ENCODE assay signal across 13 cellular contexts in the genomic region with DNA sequence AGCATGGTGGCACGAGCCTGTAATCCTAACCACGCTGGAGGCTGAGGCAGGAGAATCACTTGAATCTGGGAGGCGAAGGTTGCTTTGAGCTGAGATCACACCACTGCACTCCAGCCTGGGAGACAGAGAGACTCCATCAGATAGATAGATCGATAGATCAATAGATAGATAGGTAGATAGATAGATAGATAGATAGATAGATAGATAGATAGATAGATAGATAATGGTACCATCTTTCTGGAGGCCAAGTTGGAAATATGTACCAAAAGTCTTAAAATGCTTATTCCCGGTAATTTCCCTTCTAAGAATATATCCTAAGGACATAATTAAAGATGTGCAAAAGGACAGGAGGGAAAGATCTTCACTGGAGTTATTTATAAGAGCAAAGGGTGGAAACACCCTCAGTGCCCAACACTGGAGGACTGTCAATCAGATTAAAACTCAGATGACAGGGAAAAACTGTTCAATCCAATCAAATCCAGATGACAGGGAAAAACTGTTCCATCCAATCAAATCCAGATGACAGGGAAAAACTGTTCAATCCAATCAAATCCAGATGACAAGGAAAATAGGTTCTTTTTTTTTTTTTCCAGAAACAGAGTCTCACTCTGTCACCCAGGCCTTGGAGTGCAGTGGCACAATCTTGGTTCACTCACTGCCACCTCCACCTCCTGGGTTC. TPM values are rescaled to one million over a fixed set of nuclear protein-coding genes. Genes with fewer than 3 reads are reported as not detected.
DNase-seq lines count a peak whose midpoint lies in the region; ATAC-seq, FAIRE-seq and TF ChIP-seq lines count a peak whose summit lies in the region.
"Had no signal": no experiment of that assay in that cellular context is flagged by ENCODE, and none has a peak within 500 bp of the region (broad histone marks: within the 10 kb centered on the region; RNA-seq: fewer than 3 reads in every experiment).

No MANE protein-coding gene starts in this region.

- CTCF ChIA-PET in K562 (lab: Yijun Ruan, JAX; ENCODE audit: low intra/inter-chr PET ratio): no interaction called here

- H3K79me2 ChIP-seq in K562 (ENCODE audit: control insufficient read depth, insufficient read depth, low read length) (no peaks in the 10 kb centered on the region), GM23248 (ENCODE audit: insufficient read depth) (no peaks in the 10 kb centered on the region)

- H4K91ac ChIP-seq in neuronal stem cell (ENCODE audit: low read depth, low read length, poor library complexity): no peak overlapping the region

- no peaks in the 10 kb centered on the region for H3F3A ChIP-seq in GM23248 (ENCODE audit: insufficient read depth)

- H4K20me1 ChIP-seq in K562 (replicated peaks; ENCODE audit: control insufficient read depth, insufficient read depth, low read length): no peaks in the 10 kb centered on the region
- H4K20me1 ChIP-seq in GM23248 (ENCODE audit: insufficient read depth): no peaks in the 10 kb centered on the region
- H4K20me1 ChIP-seq: BLaER1 treated with 17β-estradiol and CSF1 and Interleukin-3, amounts not matched to agents 10 nM and 100 nM had no signal

- ATAC-seq in SK-N-SH treated with all-trans-retinoic acid at 6 μM for 48 hours (no peak), K562 (no peak)
- ATAC-seq: HCT116 had no signal

- in situ Hi-C loops in K562 (cut with MboI) (no loop called here), GM23248 (cut with MboI) (no loop called here)

- no peak overlapping the region for H3K23ac ChIP-seq in neuronal stem cell (ENCODE audit: low read depth, low read length, poor library complexity)

- POLR2A ChIA-PET in K562 (lab: Yijun Ruan, JAX): no interaction called here

- no peak for TF ChIP-seq POLR2A in K562 (conservative IDR thresholded peaks at IDR 0.05)

- H3K14ac ChIP-seq in neuronal stem cell (ENCODE audit: low read length): no peak overlapping the region

- DNase-seq in K562 (ENCODE audit: extremely low read depth in 1 of 4, low spot score in 3 of 4) (no peak), neuronal stem cell (ENCODE audit: low spot score) (no peak), tibial artery (peak in 1 of 2 donors; percentile 17), NCI-H1436 (lab: John Stamatoyannopoulos, UW) (no peak), GM23248 (no peak), NCI-H345 (lab: John Stamatoyannopoulos, UW) (no peak)
- DNase-seq: ACHN; CD4-positive, CD25-positive, alpha-beta regulatory T cell had no signal

- H2BK12ac ChIP-seq in neuronal stem cell (ENCODE audit: low read length): no peak overlapping the region

- H3K9me3 ChIP-seq in K562 (replicated peaks; ENCODE audit: control insufficient read depth, insufficient read depth, low read depth, low read length): no peaks in the 10 kb centered on the region
- no peaks in the 10 kb centered on the region for H3K9me3 ChIP-seq in neuronal stem cell (replicated peaks in 1 of 2; ENCODE audit: control insufficient read depth in 2 of 2, insufficient read depth in 1 of 2, low read depth in 1 of 2, low read length in 2 of 2)
- H3K9me3 ChIP-seq in tibial artery: no peaks in the 10 kb centered on the region
- H3K9me3 ChIP-seq in GM23248 (ENCODE audit: low read depth): no peaks in the 10 kb centered on the region
- H3K9me3 ChIP-seq: BLaER1 treated with 17β-estradiol and CSF1 and Interleukin-3, amounts not matched to agents 10 nM and 100 nM had no signal

- 38% methylated on average over 5 of the region's 5 CpGs for WGBS in K562 (ENCODE audit: insufficient coverage, low coverage, missing lambda C conversion rate)
- WGBS in neuronal stem cell (ENCODE audit: extremely low coverage in 2 of 2, insufficient read length in 2 of 2, insufficient replicate concordance in 1 of 2), 2 donors: no CpG with 5 or more reads among the region's 5 CpGs
- 74 to 83% methylated on average over 5 of the region's 5 CpGs for WGBS in GM23248 (ENCODE audit: low coverage in 1 of 2, low lambda C conversion rate in 2 of 2, missing lambda C conversion rate in 2 of 2), 2 experiments

- H2BK15ac ChIP-seq in neuronal stem cell (ENCODE audit: low read length): no peak overlapping the region

- H4K8ac ChIP-seq in neuronal stem cell (ENCODE audit: low read depth, low read length): no peak overlapping the region

- H2BK120ac ChIP-seq in neuronal stem cell (ENCODE audit: low read depth, low read length): no peak overlapping the region

- H2AFZ ChIP-seq in K562 (ENCODE audit: low read depth, low read length) (no peak overlapping the region), neuronal stem cell (ENCODE audit: low read length) (peak overlapping the region; percentile 32), GM23248 (no peak overlapping the region)

- TF ChIP-seq CTCF in K562 (IDR thresholded peaks at IDR 0.05 in 2 of 3, conservative IDR thresholded peaks at IDR 0.05 in 1 of 3; ENCODE audit: insufficient read depth in 2 of 3, low read depth in 1 of 3, low read length in 3 of 3): no peak
- TF ChIP-seq CTCF in tibial artery (IDR thresholded peaks at IDR 0.05): no peak

- no peak for TF ChIP-seq EP300 in K562 (IDR thresholded peaks at IDR 0.05; ENCODE audit: low read length)

- H3K27ac ChIP-seq in K562 (ENCODE audit: extremely low read depth, low read depth, low read length) (no peak overlapping the region), neuronal stem cell (replicated peaks; ENCODE audit: low read length) (no peak overlapping the region), tibial artery (peak overlapping the region; percentile 77 to 82), GM23248 (no peak overlapping the region)
- H3K27ac ChIP-seq: BLaER1 treated with 17β-estradiol and CSF1 and Interleukin-3, amounts not matched to agents 10 nM and 100 nM; HL-60 had no signal

- no peaks in the 10 kb centered on the region for H3K79me1 ChIP-seq in neuronal stem cell (ENCODE audit: low read depth, low read length)

- H3K9ac ChIP-seq in K562 (ENCODE audit: insufficient read depth in 1 of 2, low read depth in 2 of 2, low read length in 2 of 2) (no peak overlapping the region), neuronal stem cell (ENCODE audit: low read depth, low read length, poor library complexity) (no peak overlapping the region), GM23248 (no peak overlapping the region)
- H3K9ac ChIP-seq: BLaER1 treated with 17β-estradiol and CSF1 and Interleukin-3, amounts not matched to agents 10 nM and 100 nM had no signal

- H3K27me3 ChIP-seq in K562 (ENCODE audit: control insufficient read depth in 2 of 2, insufficient read depth in 2 of 2, low read length in 2 of 2) (no peaks in the 10 kb centered on the region), neuronal stem cell (ENCODE audit: control insufficient read depth in 3 of 3, insufficient read depth in 3 of 3, low read depth in 1 of 3, low read length in 3 of 3) (peaks cover 0 to 12% (median 2%) of the 10 kb centered on the region in 3 experiments), tibial artery (no peaks in the 10 kb centered on the region), GM23248 (replicated peaks; ENCODE audit: insufficient read depth) (no peaks in the 10 kb centered on the region)
- H3K27me3 ChIP-seq: BLaER1 treated with 17β-estradiol and CSF1 and Interleukin-3, amounts not matched to agents 10 nM and 100 nM had no signal

- H3K36me3 ChIP-seq in K562 (ENCODE audit: control insufficient read depth, insufficient read depth, low read length) (no peaks in the 10 kb centered on the region), neuronal stem cell (replicated peaks in 1 of 2; ENCODE audit: control insufficient read depth in 2 of 2, insufficient read depth in 2 of 2, low read length in 2 of 2) (no peaks in the 10 kb centered on the region), tibial artery (peaks cover 0 to 7% (median 0%) of the 10 kb centered on the region in 3 donors), GM23248 (ENCODE audit: low read depth) (no peaks in the 10 kb centered on the region)
- H3K36me3 ChIP-seq: BLaER1 treated with 17β-estradiol and CSF1 and Interleukin-3, amounts not matched to agents 10 nM and 100 nM had no signal

- no peaks in the 10 kb centered on the region for H3K9me2 ChIP-seq in GM23248 (ENCODE audit: insufficient read depth)

- FAIRE-seq in K562 (lab: Jason Lieb, UNC): no peak
- FAIRE-seq: H54 had no signal

- H3K4me1 ChIP-seq in K562 (replicated peaks in 1 of 2; ENCODE audit: control insufficient read depth in 2 of 2, insufficient read depth in 2 of 2, low read length in 2 of 2): peaks cover 0 to 10% of the 10 kb centered on the region in 2 experiments; a peak in 2 of 5 replicates
- no peaks in the 10 kb centered on the region for H3K4me1 ChIP-seq in neuronal stem cell (ENCODE audit: control insufficient read depth in 2 of 2, insufficient read depth in 1 of 2, low read depth in 1 of 2, low read length in 2 of 2)
- peaks cover 0 to 31% (median 14%) of the 10 kb centered on the region in 4 donors for H3K4me1 ChIP-seq in tibial artery
- H3K4me1 ChIP-seq in GM23248 (ENCODE audit: insufficient read depth): no peaks in the 10 kb centered on the region

- H3K4me2 ChIP-seq in K562 (ENCODE audit: insufficient read depth, low read length) (no peak overlapping the region), neuronal stem cell (ENCODE audit: insufficient read depth, low read length, poor library complexity, severe bottlenecking) (no peak overlapping the region), GM23248 (ENCODE audit: unreplicated experiment) (no peak overlapping the region)
- H3K4me2 ChIP-seq: BLaER1 treated with 17β-estradiol and CSF1 and Interleukin-3, amounts not matched to agents 10 nM and 100 nM had no signal

- H2BK5ac ChIP-seq in neuronal stem cell (ENCODE audit: low read length): no peak overlapping the region

- H2AK5ac ChIP-seq in neuronal stem cell (ENCODE audit: low read depth, low read length): no peak overlapping the region

- H3K4me3 ChIP-seq in K562: no peak overlapping the region
- no peak overlapping the region for H3K4me3 ChIP-seq in neuronal stem cell (ENCODE audit: low read length in 2 of 2)
- no peak overlapping the region for H3K4me3 ChIP-seq in tibial artery
- H3K4me3 ChIP-seq in GM23248: no peak overlapping the region
- H3K4me3 ChIP-seq: BLaER1 treated with 17β-estradiol and CSF1 and Interleukin-3, amounts not matched to agents 10 nM and 100 nM had no signal

- BruUV-seq in K562 (replicated peaks; lab: Mats Ljungman, UMichigan): no TSS peak

- no peaks in the 10 kb centered on the region for H3K9me1 ChIP-seq in K562 (ENCODE audit: control insufficient read depth, insufficient read depth, low read length)

- intact Hi-C loops in K562 (cut with micrococcal nuclease): no loop called here
- intact Hi-C loops in tibial artery (cut with DNase I; ENCODE audit: low total_unique reads): no loop called here

- no peak overlapping the region for H3K4ac ChIP-seq in neuronal stem cell (ENCODE audit: low read length)

- no peak overlapping the region for H3K18ac ChIP-seq in neuronal stem cell (ENCODE audit: low read length)

- TF ChIP-seq RAD21 in K562 (CRISPR knock-in tag; conservative IDR thresholded peaks at IDR 0.05 in 1 of 2, IDR thresholded peaks at IDR 0.05 in 1 of 2): no peak

RNA-seq across cellular contexts. Expression of a gene that starts 49.0 kb away (rescaled TPM):
- total RNA-seq in K562 (2011; cell fraction: chromatin; rRNA removed; ENCODE audit: low replicate concordance): 51.8 and 53.3 TPM in 2 replicates
- 34.2 and 44.7 TPM in 2 replicates for total RNA-seq in K562 (2011; cell fraction: nucleolus; rRNA removed)
- 38.6 and 66.0 TPM in 2 replicates for total RNA-seq in K562 (2011; cell fraction: nucleoplasm; rRNA removed)
- 44.3 and 54.0 TPM in 2 replicates for total RNA-seq in K562 (2014; rRNA removed)
- 56.4 and 59.4 TPM in 2 replicates for total RNA-seq in K562 (2014; rRNA removed; fragmentation: Illumina TruSeq; extraction: Trizol)
- total RNA-seq in K562 (2015; rRNA removed; fragmentation: Illumina TruSeq; extraction: Trizol): 42.8 and 50.7 TPM in 2 replicates
- 53.0 and 57.9 TPM in 2 replicates for total RNA-seq in K562 (2021)
- 68.5 and 87.1 TPM in 2 replicates for polyA plus RNA-seq in K562 (2011; rRNA removed)
- polyA plus RNA-seq in K562 (2011; cell fraction: cytosol; rRNA removed): 52.0 and 70.8 TPM in 2 replicates
- 21.9 and 30.1 TPM in 2 replicates for polyA plus RNA-seq in K562 (2011; cell fraction: nucleus; rRNA removed)
- polyA plus RNA-seq in K562 (2012): 55.3 and 72.7 TPM in 2 replicates
- polyA plus RNA-seq in K562 (2014; fragmentation: Illumina TruSeq; extraction: Trizol): 82.6 and 88.1 TPM in 2 replicates
- polyA plus RNA-seq in K562 (2014; fragmentation: Nextera tagmentation; extraction: Ambion mirVana): 10 to 100 TPM; 18.1 to 24.9 TPM
- polyA plus RNA-seq in K562 (2014; rRNA removed): 52.9 and 62.2 TPM in 2 replicates
- 36.2 and 36.5 TPM in 2 replicates for polyA minus RNA-seq in K562 (2011; rRNA and poly(A)+ RNA removed)
- polyA minus RNA-seq in K562 (2011; cell fraction: cytosol; rRNA and poly(A)+ RNA removed): 22.9 and 26.1 TPM in 2 replicates
- polyA minus RNA-seq in K562 (2011; cell fraction: nucleus; rRNA and poly(A)+ RNA removed): 21.5 and 27.3 TPM in 2 replicates
- 35.5 TPM for polyA plus RNA-seq in neuronal stem cell (2013, experiment 1 of 2)
- 36.1 TPM for polyA plus RNA-seq in neuronal stem cell (2013, experiment 2 of 2)
- total RNA-seq in GM23248 (2014; rRNA removed; shearing (Covaris generic)): 61.5 and 88.7 TPM in 2 replicates
- 121 and 129 TPM in 2 replicates for polyA plus RNA-seq in GM23248 (2016; fragmentation: Nextera tagmentation; extraction: Ambion mirVana)

RNA-seq across cellular contexts. Expression of a gene that starts 58.4 kb away (rescaled TPM):
- total RNA-seq in K562 (2011; cell fraction: chromatin; rRNA removed; ENCODE audit: low replicate concordance): not detected in 2 replicates
- total RNA-seq in K562 (2011; cell fraction: nucleolus; rRNA removed): 0.79 and 2.5 TPM in 2 replicates
- 0.51 and 0.76 TPM in 2 replicates for total RNA-seq in K562 (2011; cell fraction: nucleoplasm; rRNA removed)
- total RNA-seq in K562 (2014; rRNA removed): 0.77 TPM in 1 of 2 replicates, not detected in the other
- not detected in 2 replicates for total RNA-seq in K562 (2014; rRNA removed; fragmentation: Illumina TruSeq; extraction: Trizol)
- total RNA-seq in K562 (2015; rRNA removed; fragmentation: Illumina TruSeq; extraction: Trizol): not detected in 2 replicates
- 0.29 TPM in 1 of 2 replicates, not detected in the other for total RNA-seq in K562 (2021)
- 0.28 and 0.72 TPM in 2 replicates for polyA plus RNA-seq in K562 (2011; rRNA removed)
- polyA plus RNA-seq in K562 (2011; cell fraction: cytosol; rRNA removed): 0.37 and 3.7 TPM in 2 replicates
- 0.13 and 0.37 TPM in 2 replicates for polyA plus RNA-seq in K562 (2011; cell fraction: nucleus; rRNA removed)
- polyA plus RNA-seq in K562 (2012): 0.29 and 0.36 TPM in 2 replicates
- not detected in 2 replicates for polyA plus RNA-seq in K562 (2014; fragmentation: Illumina TruSeq; extraction: Trizol)
- polyA plus RNA-seq in K562 (2014; fragmentation: Nextera tagmentation; extraction: Ambion mirVana): not detected
- not detected in 2 replicates for polyA plus RNA-seq in K562 (2014; rRNA removed)
- not detected in 2 replicates for polyA minus RNA-seq in K562 (2011; rRNA and poly(A)+ RNA removed)
- not detected in 2 replicates for polyA minus RNA-seq in K562 (2011; cell fraction: cytosol; rRNA and poly(A)+ RNA removed)
- not detected in 2 replicates for polyA minus RNA-seq in K562 (2011; cell fraction: nucleus; rRNA and poly(A)+ RNA removed)
- 0.04 TPM for polyA plus RNA-seq in neuronal stem cell (2013, experiment 1 of 2)
- 0.07 TPM for polyA plus RNA-seq in neuronal stem cell (2013, experiment 2 of 2)
- 4.1 and 4.8 TPM in 2 replicates for total RNA-seq in GM23248 (2014; rRNA removed; shearing (Covaris generic))
- polyA plus RNA-seq in GM23248 (2016; fragmentation: Nextera tagmentation; extraction: Ambion mirVana): 11.1 and 11.8 TPM in 2 replicates
- total RNA-seq: CD4-positive, CD25-positive, alpha-beta regulatory T cell had no signal

Comparison
In these comparisons a context has a peak if more than half of its experiments do, and no peak if none do; other contexts are left out.
1. H3K27ac ChIP-seq: peak in tibial artery (2 of 2); none in K562 (single experiment), neuronal stem cell (single experiment) and GM23248 (single experiment).